In the genomic region with DNA sequence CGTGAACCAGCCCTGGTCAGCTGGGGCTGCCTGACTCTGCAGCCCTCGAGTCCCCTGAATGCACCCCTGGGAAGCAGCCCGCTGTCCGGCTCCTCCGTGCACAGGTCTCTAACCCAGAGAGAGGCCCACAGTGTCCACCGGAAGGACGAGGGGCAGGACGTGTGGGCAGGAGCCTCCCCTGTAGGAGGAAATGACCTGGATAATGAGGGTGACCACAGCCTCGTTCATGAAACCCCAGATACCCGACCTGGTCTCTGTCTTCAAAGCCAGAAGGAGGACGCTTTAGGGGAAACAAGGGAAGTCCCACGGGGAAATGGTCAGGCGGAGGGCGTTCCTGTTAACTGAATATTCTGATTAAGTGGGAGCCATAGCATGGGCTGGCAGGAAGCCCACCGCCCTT, we compare ENCODE assay signal across 1 cellular context.
TF ChIP-seq lines count a peak whose summit lies in the region.

No MANE protein-coding gene starts in this region.

TF ChIP-seq in IMR-90, 13 proteins besides CTCF, POLR2A, EP300 and RAD21:
- TF ChIP-seq, protein P1, sequence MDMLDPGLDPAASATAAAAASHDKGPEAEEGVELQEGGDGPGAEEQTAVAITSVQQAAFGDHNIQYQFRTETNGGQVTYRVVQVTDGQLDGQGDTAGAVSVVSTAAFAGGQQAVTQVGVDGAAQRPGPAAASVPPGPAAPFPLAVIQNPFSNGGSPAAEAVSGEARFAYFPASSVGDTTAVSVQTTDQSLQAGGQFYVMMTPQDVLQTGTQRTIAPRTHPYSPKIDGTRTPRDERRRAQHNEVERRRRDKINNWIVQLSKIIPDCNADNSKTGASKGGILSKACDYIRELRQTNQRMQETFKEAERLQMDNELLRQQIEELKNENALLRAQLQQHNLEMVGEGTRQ (IDR thresholded peaks at IDR 0.05; ENCODE audit: low read depth, low read length) = no peak
- no peak for TF ChIP-seq MXI1 (IDR thresholded peaks at IDR 0.05; ENCODE audit: borderline replicate concordance, low read depth, low read length)
- TF ChIP-seq RCOR1 (IDR thresholded peaks at IDR 0.05; ENCODE audit: insufficient replicate concordance, low read length) = no peak
- TF ChIP-seq SMC3 (IDR thresholded peaks at IDR 0.05; ENCODE audit: low read depth, low read length) = no peak
- TF ChIP-seq CEBPB (IDR thresholded peaks at IDR 0.05; ENCODE audit: low read depth, low read length) = no peak
- TF ChIP-seq CHD1 (IDR thresholded peaks at IDR 0.05; ENCODE audit: low read depth, low read length) = no peak
- no peak for TF ChIP-seq MAFK (IDR thresholded peaks at IDR 0.05; ENCODE audit: low read depth, low read length)
- no peak for TF ChIP-seq RFX5 (IDR thresholded peaks at IDR 0.05; ENCODE audit: low read depth, low read length)
- TF ChIP-seq BHLHE40 (IDR thresholded peaks at IDR 0.05; ENCODE audit: low read depth, low read length) = no peak
- TF ChIP-seq FOS (IDR thresholded peaks at IDR 0.05; ENCODE audit: low read depth, low read length) = no peak
- TF ChIP-seq, protein P2, sequence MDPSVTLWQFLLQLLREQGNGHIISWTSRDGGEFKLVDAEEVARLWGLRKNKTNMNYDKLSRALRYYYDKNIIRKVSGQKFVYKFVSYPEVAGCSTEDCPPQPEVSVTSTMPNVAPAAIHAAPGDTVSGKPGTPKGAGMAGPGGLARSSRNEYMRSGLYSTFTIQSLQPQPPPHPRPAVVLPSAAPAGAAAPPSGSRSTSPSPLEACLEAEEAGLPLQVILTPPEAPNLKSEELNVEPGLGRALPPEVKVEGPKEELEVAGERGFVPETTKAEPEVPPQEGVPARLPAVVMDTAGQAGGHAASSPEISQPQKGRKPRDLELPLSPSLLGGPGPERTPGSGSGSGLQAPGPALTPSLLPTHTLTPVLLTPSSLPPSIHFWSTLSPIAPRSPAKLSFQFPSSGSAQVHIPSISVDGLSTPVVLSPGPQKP (IDR thresholded peaks at IDR 0.05; ENCODE audit: borderline replicate concordance, low read depth, low read length) = no peak
- TF ChIP-seq NFE2L2 (IDR thresholded peaks at IDR 0.05; ENCODE audit: low read depth, low read length) = no peak
- no peak for TF ChIP-seq MAZ (IDR thresholded peaks at IDR 0.05; ENCODE audit: borderline replicate concordance, low read depth, low read length)
